Comparison of ENCODE assay signal across 28 cellular contexts in the genomic region with DNA sequence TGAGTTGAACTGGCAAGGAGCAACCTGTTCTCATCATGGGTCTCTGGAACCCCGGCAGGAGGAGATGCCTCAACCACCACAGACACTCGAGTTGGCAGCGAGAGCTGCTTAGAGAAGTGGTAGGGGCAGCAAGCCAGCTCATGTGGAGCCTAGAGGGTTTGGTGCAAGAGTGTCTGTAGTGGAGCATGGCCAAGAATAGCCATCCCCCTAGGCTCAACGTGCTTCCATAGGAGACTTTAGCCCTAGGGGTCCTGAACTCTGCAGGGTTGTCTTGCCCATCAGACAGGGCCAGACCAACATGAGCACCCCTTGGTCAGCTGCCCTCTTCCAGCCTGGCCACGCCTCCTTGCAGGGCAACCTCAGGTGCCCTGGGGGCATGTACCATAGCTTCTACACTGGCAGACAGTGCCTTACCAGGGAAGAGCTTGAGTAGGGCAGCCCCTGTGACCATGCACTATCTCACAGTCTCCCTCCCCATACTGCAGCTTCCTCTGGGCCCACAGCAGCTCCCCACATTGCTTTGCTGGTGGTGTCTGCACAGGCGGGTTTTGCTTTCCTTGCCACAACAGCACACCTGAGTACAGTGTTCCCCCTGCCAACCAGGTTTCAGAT.
"Had no signal": no experiment of that assay in that cellular context is flagged by ENCODE, and none has a peak within 500 bp of the region (broad histone marks: within the 10 kb centered on the region; RNA-seq: fewer than 3 reads in every experiment).

No MANE protein-coding gene starts in this region.

- H3K36me3 ChIP-seq: colonic mucosa, gastrocnemius medialis, left lung, lower lobe of right lung, ovary, right lobe of liver, thoracic aorta, transverse colon, vagina had no signal

- H3K4me3 Mint-ChIP-seq: central memory CD8-positive, alpha-beta T cell; dendritic cell treated with granulocyte-macrophage colony-stimulating factor and Interleukin-4, amounts not matched to agents 40 ng/mL and 50 ng/mL, for 4 days; endodermal cell; naive B cell; nephron progenitor cell; stimulated activated naive B cell treated with anti-CD40 and anti-IgM and Interleukin-4, amounts not matched to agents 10 μg/mL and 1 μg/mL and 100 μg/mL, for 72 hours; stimulated activated naive CD8-positive, alpha-beta T cell treated with anti-CD3 and anti-CD28 coated beads, Interleukin-15, Interleukin-2, amounts not matched to agents 100 ng/mL and 50 ng/mL, for 24 hours had no signal

- H3K4me1 ChIP-seq: colonic mucosa, gastrocnemius medialis, left lung, lower lobe of right lung, psoas muscle, right lobe of liver, transverse colon, vagina had no signal

- H3K27me3 ChIP-seq: colonic mucosa, gastrocnemius medialis, left lung, ovary, right lobe of liver, transverse colon, vagina had no signal

- H3K27ac Mint-ChIP-seq: dendritic cell treated with granulocyte-macrophage colony-stimulating factor and Interleukin-4, amounts not matched to agents 40 ng/mL and 50 ng/mL, for 4 days; endodermal cell; naive B cell; stimulated activated naive CD8-positive, alpha-beta T cell treated with anti-CD3 and anti-CD28 coated beads, Interleukin-15, Interleukin-2, amounts not matched to agents 100 ng/mL and 50 ng/mL, for 24 hours had no signal

- H3K27me3 Mint-ChIP-seq: central memory CD8-positive, alpha-beta T cell; dendritic cell treated with granulocyte-macrophage colony-stimulating factor and Interleukin-4, amounts not matched to agents 40 ng/mL and 50 ng/mL, for 4 days; naive B cell; stimulated activated naive B cell treated with anti-CD40 and anti-IgM and Interleukin-4, amounts not matched to agents 10 μg/mL and 1 μg/mL and 100 μg/mL, for 72 hours; stimulated activated naive CD8-positive, alpha-beta T cell treated with anti-CD3 and anti-CD28 coated beads, Interleukin-15, Interleukin-2, amounts not matched to agents 100 ng/mL and 50 ng/mL, for 24 hours had no signal

- H3K4me3 ChIP-seq: colonic mucosa, gastrocnemius medialis, left lung, lower lobe of right lung, ovary, psoas muscle, right lobe of liver, thoracic aorta, transverse colon, vagina had no signal

- H3K4me1 Mint-ChIP-seq: nephron progenitor cell had no signal

- DNase-seq: colonic mucosa; effector CD8-positive, alpha-beta T cell; endodermal cell; foreskin fibroblast; gastrocnemius medialis; head of caudate nucleus; hippocampal formation; left cardiac atrium; left lung; lower lobe of right lung; naive B cell; nephron progenitor cell; occipital lobe; ovary; posterior cingulate gyrus; psoas muscle; right lobe of liver; small intestine; stimulated activated CD4-positive, alpha-beta T cell treated with anti-CD3 and anti-CD28 coated beads, Interleukin-4, amount 100 ng/mL, for 4 hours; stimulated activated naive B cell treated with anti-CD40 and anti-IgM and Interleukin-4, amounts not matched to agents 10 μg/mL and 1 μg/mL and 100 μg/mL, for 72 hours; transverse colon had no signal

- H3K9me3 ChIP-seq: colonic mucosa, gastrocnemius medialis, ovary, psoas muscle, right lobe of liver, thoracic aorta, transverse colon, vagina had no signal

- H3K27ac ChIP-seq: colonic mucosa, epithelial cell of prostate, gastrocnemius medialis, left lung, lower lobe of right lung, ovary, psoas muscle, right lobe of liver, thoracic aorta, transverse colon, vagina had no signal

- H3K9me3 Mint-ChIP-seq: central memory CD8-positive, alpha-beta T cell had no signal

- ATAC-seq: esophagus mucosa; gastrocnemius medialis; left lung; lower lobe of right lung; psoas muscle; stimulated activated naive B cell treated with anti-CD40 and anti-IgM and Interleukin-4, amounts not matched to agents 10 μg/mL and 1 μg/mL and 100 μg/mL, for 72 hours had no signal
